Comparison of ENCODE assay signal across 8 cellular contexts in the genomic region with DNA sequence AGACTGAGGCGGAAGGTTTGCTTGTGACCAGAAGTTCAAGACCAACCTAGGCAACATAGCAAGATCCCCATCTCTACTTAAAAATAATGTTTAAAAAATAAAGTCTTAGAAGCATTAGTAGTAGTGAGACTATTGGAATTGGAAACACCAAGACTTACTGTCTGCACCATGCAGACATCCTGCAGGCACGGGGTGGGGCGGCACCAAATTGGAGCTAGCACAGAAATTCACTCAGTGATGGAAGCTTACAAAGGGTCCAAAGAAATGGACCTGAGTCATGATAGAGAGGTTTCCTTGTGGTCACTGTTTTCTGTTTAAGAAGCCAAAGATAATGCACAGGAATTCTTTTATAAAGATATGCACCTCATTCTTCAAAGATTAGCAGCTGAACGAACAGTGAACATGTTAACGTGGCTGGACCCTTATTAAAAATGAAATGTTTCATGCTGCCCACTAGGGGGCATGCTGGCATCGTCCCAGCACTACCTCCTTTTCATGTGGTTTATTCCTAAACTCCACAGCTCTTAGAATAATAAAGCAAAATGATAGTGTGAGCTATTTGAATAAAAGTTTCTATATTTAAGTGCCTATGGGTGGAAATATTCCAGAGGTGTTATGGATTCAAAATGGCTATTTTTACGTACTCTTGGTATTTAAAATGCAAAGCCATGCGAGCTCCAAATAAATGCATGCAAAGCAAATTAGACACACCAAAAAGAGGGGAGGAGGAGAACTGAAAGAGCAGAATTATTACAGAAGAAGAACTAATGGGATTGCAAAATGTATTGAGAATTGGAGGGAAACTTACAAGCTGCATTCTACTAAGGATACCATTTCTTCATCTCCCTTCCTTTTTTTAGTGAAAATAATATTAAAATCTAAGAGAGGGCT. TPM values are rescaled to one million over a fixed set of nuclear protein-coding genes. Genes with fewer than 3 reads are reported as not detected.
DNase-seq lines count a peak whose midpoint lies in the region; ATAC-seq, FAIRE-seq and TF ChIP-seq lines count a peak whose summit lies in the region.

No MANE protein-coding gene starts in this region.

- no peak overlapping the region for H3K4me3 ChIP-seq in CD4-positive, alpha-beta memory T cell (ENCODE audit: low read length in 2 of 2)
- H3K4me3 ChIP-seq in endothelial cell of umbilical vein (replicated peaks in 1 of 3; ENCODE audit: insufficient read depth in 1 of 3, low read depth in 1 of 3, low read length in 3 of 3) = no peak overlapping the region

- TF ChIP-seq POLR2A in endothelial cell of umbilical vein (IDR thresholded peaks at IDR 0.05; ENCODE audit: low read depth, low read length) (no peak), GM18505 (IDR thresholded peaks at IDR 0.05; ENCODE audit: borderline replicate concordance, extremely low read depth, insufficient read depth, insufficient read length) (no peak)

- H3K4me1 ChIP-seq in CD4-positive, alpha-beta memory T cell (ENCODE audit: insufficient read depth, low read length) = peaks cover 11% of the 10 kb centered on the region
- no peaks in the 10 kb centered on the region for H3K4me1 ChIP-seq in endothelial cell of umbilical vein (ENCODE audit: control insufficient read depth, extremely low read depth, insufficient read depth, low read length)

- no peaks in the 10 kb centered on the region for H4K20me1 ChIP-seq in endothelial cell of umbilical vein (replicated peaks; ENCODE audit: control insufficient read depth, extremely low read depth, insufficient read depth, low read length)

- H3K9me3 ChIP-seq in CD4-positive, alpha-beta memory T cell (ENCODE audit: control insufficient read depth in 1 of 2, low read length in 2 of 2) = no peaks in the 10 kb centered on the region
- no peaks in the 10 kb centered on the region for H3K9me3 ChIP-seq in endothelial cell of umbilical vein (replicated peaks; ENCODE audit: control insufficient read depth, insufficient read depth, low read length)

- H3K27ac Mint-ChIP-seq in CD4-positive, alpha-beta memory T cell = peak overlapping the region in 2 of 7 donors; percentile 2 to 23
- H3K27ac Mint-ChIP-seq in type B pancreatic cell = no peak overlapping the region

- H3K79me2 ChIP-seq in endothelial cell of umbilical vein (ENCODE audit: control insufficient read depth, insufficient read depth, low read length) = no peaks in the 10 kb centered on the region

- no peak overlapping the region for H3K4me2 ChIP-seq in endothelial cell of umbilical vein (ENCODE audit: insufficient read depth, low read length)

- H2AFZ ChIP-seq in endothelial cell of umbilical vein (ENCODE audit: low read depth, low read length) = no peak overlapping the region

- peak; percentile 65 to 73 for TF ChIP-seq CTCF in endothelial cell of umbilical vein (IDR thresholded peaks at IDR 0.05; ENCODE audit: extremely low read depth in 1 of 2, insufficient read depth in 1 of 2, low read depth in 1 of 2, low read length in 2 of 2)
- TF ChIP-seq CTCF in type B pancreatic cell (conservative IDR thresholded peaks at IDR 0.05) = peak; percentile 94

- dilution Hi-C loops in endothelial cell of umbilical vein (cut with MboI; ENCODE audit: extremely low pct_ligation_motif_present, low sequenced_read_pairs) = no loop called here

- intact Hi-C loops in CD4-positive, alpha-beta memory T cell (cut with micrococcal nuclease) = loop anchor here (1.0 to 5.0 kb wide), 5 partner anchors 44 to 635 kb away; no protein-coding TSS in a partner anchor
- intact Hi-C loops in endothelial cell of umbilical vein (cut with micrococcal nuclease) = loop anchor here (1.0 to 10.0 kb wide), 3 partner anchors 121 to 156 kb away; no protein-coding TSS in a partner anchor

- POLR2A ChIA-PET in CD4-positive, alpha-beta memory T cell (lab: Charles Lee; ENCODE audit: partially characterized antibody) = interaction anchor here (0.9 to 2.1 kb wide), 8 partner anchors 9 to 391 kb away, joined by 3 to 13 read pairs (median 4); a partner anchor contains a TSS
- POLR2A ChIA-PET in endothelial cell of umbilical vein (lab: Charles Lee) = interaction anchor here (0.8 kb wide), 1 partner anchor 155 kb away, joined by 3 read pairs; no protein-coding TSS in a partner anchor

- peak in 4 of 5 donors; percentile 48 to 53 (median 50) for DNase-seq in CD4-positive, alpha-beta memory T cell
- DNase-seq in GM19240 (ENCODE audit: insufficient read length, low spot score) (peak; percentile 29), NCI-H2227 (lab: John Stamatoyannopoulos, UW; ENCODE audit: unreplicated experiment) (peak; percentile 18), endothelial cell of umbilical vein (ENCODE audit: low read depth, low spot score) (peak; percentile 69), middle frontal gyrus (ENCODE audit: extremely low spot score, low spot score) (peak; percentile 76), type B pancreatic cell (ENCODE audit: extremely low spot score, unreplicated experiment) (no peak)
- DNase-seq in activated CD4-positive, alpha-beta T cell treated with anti-CD3 and anti-CD28 coated beads for 4 hours = peak; percentile 16 to 30

- ATAC-seq in GM18505 (IDR thresholded peaks at IDR 0.05; ENCODE audit: unreplicated experiment) = no peak

- H3K36me3 ChIP-seq in CD4-positive, alpha-beta memory T cell (ENCODE audit: insufficient read depth, low read length) = peaks cover 3% of the 10 kb centered on the region
- peaks cover 0 to 6% of the 10 kb centered on the region in 2 experiments for H3K36me3 ChIP-seq in endothelial cell of umbilical vein (ENCODE audit: control insufficient read depth in 2 of 2, extremely low read depth in 1 of 2, insufficient read depth in 2 of 2, low read length in 2 of 2)

- no TSS peak for BruUV-seq in endothelial cell of umbilical vein (replicated peaks; lab: Mats Ljungman, UMichigan)

- H3K4me1 Mint-ChIP-seq in CD4-positive, alpha-beta memory T cell = peaks cover 8 to 14% (median 11%) of the 10 kb centered on the region in 4 donors
- no peaks in the 10 kb centered on the region for H3K4me1 Mint-ChIP-seq in type B pancreatic cell (ENCODE audit: unreplicated experiment)

- H3K9ac ChIP-seq in endothelial cell of umbilical vein (replicated peaks; ENCODE audit: extremely low read depth, insufficient read depth, low read length) = no peak overlapping the region

- peaks cover 24 to 27% of the 10 kb centered on the region in 2 donors for H3K36me3 Mint-ChIP-seq in CD4-positive, alpha-beta memory T cell
- peaks cover 4% of the 10 kb centered on the region for H3K36me3 Mint-ChIP-seq in type B pancreatic cell

- no peaks in the 10 kb centered on the region for H3K9me1 ChIP-seq in endothelial cell of umbilical vein (replicated peaks; ENCODE audit: control insufficient read depth, extremely low read depth, insufficient read depth, low read length)

- H3K9me3 Mint-ChIP-seq in CD4-positive, alpha-beta memory T cell = no peaks in the 10 kb centered on the region
- no peaks in the 10 kb centered on the region for H3K9me3 Mint-ChIP-seq in type B pancreatic cell

- no peaks in the 10 kb centered on the region for H3K27me3 Mint-ChIP-seq in CD4-positive, alpha-beta memory T cell
- no peaks in the 10 kb centered on the region for H3K27me3 Mint-ChIP-seq in type B pancreatic cell

- H3K27ac ChIP-seq in CD4-positive, alpha-beta memory T cell (ENCODE audit: low read depth, low read length) = no peak overlapping the region
- no peak overlapping the region for H3K27ac ChIP-seq in endothelial cell of umbilical vein (ENCODE audit: insufficient read depth, low read depth, low read length)

- CTCF ChIA-PET in CD4-positive, alpha-beta memory T cell (lab: Charles Lee; ENCODE audit: partially characterized antibody) = interaction anchor here (0.6 to 8.8 kb wide), 47 partner anchors 9 to 1821 kb away, joined by 3 to 249 read pairs (median 4); a partner anchor contains a TSS
- CTCF ChIA-PET in endothelial cell of umbilical vein (lab: Charles Lee) = interaction anchor here (0.7 to 5.2 kb wide), 51 partner anchors 9 to 778 kb away, joined by 3 to 295 read pairs (median 5); a partner anchor contains a TSS

- FAIRE-seq in endothelial cell of umbilical vein (lab: Jason Lieb, UNC) = peak; percentile 94

- H3K4me3 Mint-ChIP-seq in CD4-positive, alpha-beta memory T cell = no peak overlapping the region
- H3K4me3 Mint-ChIP-seq in type B pancreatic cell = no peak overlapping the region

- H3K27me3 ChIP-seq in CD4-positive, alpha-beta memory T cell (ENCODE audit: insufficient read depth, low read length) = no peaks in the 10 kb centered on the region
- no peaks in the 10 kb centered on the region for H3K27me3 ChIP-seq in endothelial cell of umbilical vein (ENCODE audit: control insufficient read depth in 2 of 2, insufficient read depth in 2 of 2, low read length in 2 of 2)

TF ChIP-seq in endothelial cell of umbilical vein, 7 proteins besides CTCF, POLR2A, EP300 and RAD21:
- TF ChIP-seq GATA2 (IDR thresholded peaks at IDR 0.05; ENCODE audit: insufficient read depth, insufficient read length, low read depth, low read length) = no peak
- TF ChIP-seq, protein P1, sequence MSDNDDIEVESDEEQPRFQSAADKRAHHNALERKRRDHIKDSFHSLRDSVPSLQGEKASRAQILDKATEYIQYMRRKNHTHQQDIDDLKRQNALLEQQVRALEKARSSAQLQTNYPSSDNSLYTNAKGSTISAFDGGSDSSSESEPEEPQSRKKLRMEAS (IDR thresholded peaks at IDR 0.05; ENCODE audit: insufficient read depth, insufficient read length) = no peak
- no peak for TF ChIP-seq MYC (IDR thresholded peaks at IDR 0.05; ENCODE audit: low read depth, low read length)
- no peak for TF ChIP-seq FOS (IDR thresholded peaks at IDR 0.05; ENCODE audit: borderline replicate concordance, insufficient read depth, low read length)
- TF ChIP-seq POLR2AphosphoS5 (IDR thresholded peaks at IDR 0.05; ENCODE audit: insufficient read depth, low read depth, low read length) = no peak
- no peak for TF ChIP-seq JUN (IDR thresholded peaks at IDR 0.05; ENCODE audit: borderline replicate concordance, insufficient read depth, insufficient read length, low read depth)
- TF ChIP-seq EZH2 (IDR thresholded peaks at IDR 0.05; ENCODE audit: borderline replicate concordance, low read depth, low read length, severe bottlenecking) = no peak

RNA-seq across cellular contexts. Expression of a gene that starts 28.6 kb away (rescaled TPM):
- 1 to 10 TPM; 3.1 to 3.3 TPM for total RNA-seq in CD4-positive, alpha-beta memory T cell
- polyA plus RNA-seq in CD4-positive, alpha-beta memory T cell = 1 to 10 TPM; 2.5 to 4.5 TPM
- 11.0 and 11.3 TPM in 2 replicates for total RNA-seq in endothelial cell of umbilical vein
- 9.1 and 10.1 TPM in 2 replicates for polyA plus RNA-seq in endothelial cell of umbilical vein
- polyA plus RNA-seq in endothelial cell of umbilical vein (2011; cell fraction: cytosol; rRNA removed) = 10.5 and 13.4 TPM in 2 replicates
- polyA plus RNA-seq in endothelial cell of umbilical vein (2011; cell fraction: nucleus; rRNA removed) = 14.8 and 20.3 TPM in 2 replicates
- 8.2 and 13.5 TPM in 2 replicates for polyA plus RNA-seq in endothelial cell of umbilical vein (2012)
- 7.6 and 11.2 TPM in 2 replicates for polyA minus RNA-seq in endothelial cell of umbilical vein
- 7.8 TPM for polyA minus RNA-seq in endothelial cell of umbilical vein (2011; cell fraction: cytosol; rRNA and poly(A)+ RNA removed)
- polyA minus RNA-seq in endothelial cell of umbilical vein (2011; cell fraction: nucleus; rRNA and poly(A)+ RNA removed) = 5.8 and 11.2 TPM in 2 replicates
- total RNA-seq in type B pancreatic cell (ENCODE audit: low replicate concordance) = 13.6 and 14.1 TPM in 2 replicates
